Comparison of ENCODE assay signal across 23 cellular contexts in the genomic region with DNA sequence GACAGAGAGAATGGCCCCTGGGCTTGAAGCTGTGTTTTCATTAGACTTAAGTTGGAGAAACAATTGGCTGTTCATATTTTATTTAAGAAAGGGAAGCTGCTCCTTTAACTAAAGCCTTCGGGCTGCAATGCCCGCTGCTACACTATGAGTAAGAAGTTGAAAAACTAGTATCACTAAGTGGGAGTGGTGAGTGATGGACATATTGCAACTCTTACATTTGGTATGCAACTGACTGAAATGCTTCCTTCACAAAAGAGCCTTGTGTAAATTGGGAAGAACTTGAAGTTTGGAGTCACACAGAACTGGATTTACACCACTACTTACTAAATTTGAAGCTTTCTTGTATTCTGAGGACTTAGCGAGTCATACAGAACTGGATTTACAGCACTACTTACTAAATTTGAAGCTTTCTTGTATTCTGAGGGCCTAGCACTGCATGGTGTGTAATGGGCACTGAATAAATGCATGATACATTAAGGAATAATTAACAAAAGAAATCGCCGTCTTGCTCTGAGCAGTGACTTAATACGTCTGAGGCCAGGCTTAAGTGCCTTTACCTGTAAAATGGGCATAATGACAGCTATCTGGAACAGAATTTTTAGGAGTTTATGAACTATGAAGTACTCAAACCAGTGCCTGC.
"Had no signal": no experiment of that assay in that cellular context is flagged by ENCODE, and none has a peak within 500 bp of the region (broad histone marks: within the 10 kb centered on the region; RNA-seq: fewer than 3 reads in every experiment).

No MANE protein-coding gene starts in this region.

- H3K4me1 ChIP-seq: right lobe of liver, tibial nerve, uterus had no signal

- H3K27ac ChIP-seq: dorsolateral prefrontal cortex, hepatocyte, right lobe of liver, tibial nerve, uterus, VCaP had no signal

- H2AFZ ChIP-seq: hepatocyte had no signal

- DNase-seq: activated CD4-positive, alpha-beta T cell treated with anti-CD3 and anti-CD28 coated beads, Interleukin-2, amount 10 ng/mL, durations not matched to agents 24 days and 14 days; activated CD8-positive, alpha-beta memory T cell treated with anti-CD3 and anti-CD28 coated beads, Interleukin-2, amount 10 ng/mL, durations not matched to agents 7 days and 5 days; activated CD8-positive, alpha-beta T cell treated with anti-CD3 and anti-CD28 coated beads for 36 hours; activated gamma-delta T cell treated with Interleukin-2 at 50 U/mL for 16 hours; aorta; central memory CD4-positive, alpha-beta T cell; dorsolateral prefrontal cortex; effector memory CD8-positive, alpha-beta T cell; glutamatergic neuron; immature natural killer cell; naive thymus-derived CD4-positive, alpha-beta T cell; occipital lobe; right lobe of liver; stimulated activated CD4-positive, alpha-beta T cell treated with anti-CD3 and anti-CD28 coated beads, Interleukin-2, amount 100 ng/mL, for 24 hours; stimulated activated naive CD8-positive, alpha-beta T cell treated with anti-CD3 and anti-CD28 coated beads, Interleukin-15, amount 100 ng/mL, for 72 hours; uterus had no signal

- H3K4me2 ChIP-seq: hepatocyte had no signal

- H3K9me3 ChIP-seq: right lobe of liver, tibial nerve, uterus had no signal

- H3K79me2 ChIP-seq: hepatocyte had no signal

- H3K27me3 ChIP-seq: hepatocyte, right lobe of liver, tibial nerve, uterus had no signal

- ATAC-seq: activated CD4-positive, CD25-positive, alpha-beta regulatory T cell treated with anti-CD3 and anti-CD28 coated beads, Interleukin-2, amount 50 U/mL, for 24 hours; activated CD8-positive, alpha-beta memory T cell treated with anti-CD3 and anti-CD28 coated beads, Interleukin-2, amount 10 ng/mL, durations not matched to agents 7 days and 5 days; activated CD8-positive, alpha-beta T cell treated with anti-CD3 and anti-CD28 coated beads for 36 hours; activated naive CD4-positive, alpha-beta T cell treated with anti-CD3 and anti-CD28 coated beads, Interleukin-2, amount 50 U/mL, for 72 hours; effector memory CD8-positive, alpha-beta T cell; naive thymus-derived CD4-positive, alpha-beta T cell; right lobe of liver; stimulated activated effector memory CD8-positive, alpha-beta T cell treated with anti-CD3 and anti-CD28 coated beads, Interleukin-12 subunit alpha, Interleukin-12 subunit beta, amount 100 ng/mL, for 72 hours; stimulated activated naive CD8-positive, alpha-beta T cell treated with anti-CD3 and anti-CD28 coated beads, Interleukin-15, amount 100 ng/mL, for 72 hours had no signal

- H3K4me3 ChIP-seq: dorsolateral prefrontal cortex, hepatocyte, right lobe of liver, skin epidermis, tibial nerve, uterus had no signal

- H3K36me3 ChIP-seq: right lobe of liver, tibial nerve, uterus had no signal
